9 cellular contexts compared by ENCODE assay signal in the genomic region with DNA sequence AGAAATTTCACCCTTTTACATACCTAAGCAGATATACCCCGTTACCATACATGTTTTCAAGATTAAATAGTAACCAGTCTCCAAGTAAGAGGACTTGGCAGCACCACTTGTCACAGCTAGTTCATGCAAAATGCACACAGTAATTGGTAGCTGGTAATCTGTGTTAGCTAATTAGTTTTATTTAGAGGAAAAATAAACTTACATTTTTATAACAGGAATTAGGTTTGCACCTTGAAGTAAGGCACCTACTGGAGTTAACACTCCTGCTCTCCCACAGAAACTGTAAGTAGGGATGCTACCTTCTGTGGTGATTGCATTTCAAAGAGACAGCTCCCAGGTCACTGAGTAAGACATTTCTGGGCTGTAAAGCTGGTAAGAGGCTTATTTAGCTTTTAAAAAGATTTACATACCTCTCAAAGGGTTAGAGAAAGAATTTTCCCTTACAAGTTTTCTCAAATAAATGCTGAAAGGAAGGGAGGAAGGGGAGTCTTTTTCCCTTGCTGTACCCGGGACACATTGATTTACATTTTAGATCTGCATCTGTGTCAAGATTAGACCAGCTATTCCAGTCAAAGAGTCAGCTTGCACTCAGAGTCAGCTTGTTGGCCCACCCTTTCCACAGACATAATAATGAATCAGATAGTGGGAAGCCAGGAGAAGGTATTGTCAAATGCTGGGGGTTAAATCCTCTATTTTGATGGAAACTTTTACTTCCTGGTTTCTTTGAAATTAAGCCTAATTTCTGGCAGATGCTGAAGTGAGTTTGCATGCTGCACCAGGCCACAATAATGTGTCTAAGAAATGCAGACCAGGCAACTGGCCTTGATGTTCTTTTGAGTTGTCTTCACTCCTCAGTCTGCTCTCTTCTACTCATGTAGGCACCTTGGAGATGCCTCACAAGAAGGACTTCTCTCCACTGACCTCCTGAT.
DNase-seq lines count a peak whose midpoint lies in the region; ATAC-seq and TF ChIP-seq lines count a peak whose summit lies in the region.
"Had no signal": no experiment of that assay in that cellular context is flagged by ENCODE, and none has a peak within 500 bp of the region (broad histone marks: within the 10 kb centered on the region; RNA-seq: fewer than 3 reads in every experiment).

No MANE protein-coding gene starts in this region.

- H3K27me3 Mint-ChIP-seq in MCF 10A (ENCODE audit: insufficient read depth, unreplicated experiment) = no peaks in the 10 kb centered on the region
- H3K27me3 Mint-ChIP-seq in type B pancreatic cell = no peaks in the 10 kb centered on the region
- H3K27me3 Mint-ChIP-seq: effector memory CD8-positive, alpha-beta T cell had no signal

- H3K36me3 Mint-ChIP-seq in MCF 10A (ENCODE audit: insufficient read depth, unreplicated experiment) (peaks cover 11% of the 10 kb centered on the region), type B pancreatic cell (peaks cover 2% of the 10 kb centered on the region)

- H3K27ac Mint-ChIP-seq in MCF 10A (ENCODE audit: low read depth, unreplicated experiment) = peak overlapping the region; percentile 67
- H3K27ac Mint-ChIP-seq in type B pancreatic cell = peak overlapping the region; percentile 100

- CTCF ChIA-PET in MCF 10A (lab: Yijun Ruan, JAX) = interaction anchor here (0.5 to 4.7 kb wide), 4 partner anchors 9 to 96 kb away, joined by 3 to 26 read pairs (median 3); no protein-coding TSS in a partner anchor

- H3K9me3 Mint-ChIP-seq in MCF 10A (ENCODE audit: unreplicated experiment) (no peaks in the 10 kb centered on the region), type B pancreatic cell (no peaks in the 10 kb centered on the region)
- H3K9me3 Mint-ChIP-seq: effector memory CD8-positive, alpha-beta T cell had no signal

- H3K4me1 Mint-ChIP-seq in MCF 10A (ENCODE audit: insufficient read depth, unreplicated experiment) = peaks cover 25% of the 10 kb centered on the region
- peaks cover 64% of the 10 kb centered on the region for H3K4me1 Mint-ChIP-seq in type B pancreatic cell (ENCODE audit: unreplicated experiment)

- TF ChIP-seq POLR2A in breast epithelium (IDR thresholded peaks at IDR 0.05) = no peak

- H3K4me3 ChIP-seq in breast epithelium = no peak overlapping the region
- H3K4me3 ChIP-seq in WERI-Rb-1 (ENCODE audit: low read depth, low read length) = no peak overlapping the region
- H3K4me3 ChIP-seq in iPS-20b (ENCODE audit: low read length) = peak overlapping the region; percentile 45

- DNase-seq in MCF 10A (ENCODE audit: unreplicated experiment) = no peak
- DNase-seq in breast epithelium (ENCODE audit: low spot score in 2 of 2) = no peak
- peak; percentile 42 for DNase-seq in WERI-Rb-1
- DNase-seq in type B pancreatic cell (ENCODE audit: extremely low spot score, unreplicated experiment) = no peak
- DNase-seq in dedifferentiated amniotic fluid mesenchymal stem cell (ENCODE audit: extremely low spot score) = no peak
- no peak for DNase-seq in RKO (ENCODE audit: low spot score)
- DNase-seq: effector memory CD8-positive, alpha-beta T cell had no signal

- intact Hi-C loops in MCF 10A (cut with micrococcal nuclease) = no loop called here
- intact Hi-C loops in breast epithelium (cut with DNase I; ENCODE audit: low total_unique reads) = no loop called here

- POLR2A ChIA-PET in MCF 10A (lab: Yijun Ruan, JAX) = interaction anchor here (0.7 to 9.3 kb wide), 13 partner anchors 8 to 99 kb away, joined by 3 to 357 read pairs (median 50); partner anchors contain the start of gene CHD2

- H3K4me1 ChIP-seq in breast epithelium (peaks cover 0 to 7% of the 10 kb centered on the region in 2 donors), iPS-20b (ENCODE audit: insufficient read depth, low read length) (peaks cover 55% of the 10 kb centered on the region)

- TF ChIP-seq CTCF in MCF 10A (IDR thresholded peaks at IDR 0.05; ENCODE audit: unreplicated experiment) (no peak), breast epithelium (IDR thresholded peaks at IDR 0.05) (no peak), WERI-Rb-1 (IDR thresholded peaks at IDR 0.05; ENCODE audit: low read depth, low read length) (no peak), type B pancreatic cell (conservative IDR thresholded peaks at IDR 0.05) (no peak)

- peak overlapping the region; percentile 43; the same call in 1 of the 2 replicates for H3K9ac ChIP-seq in iPS-20b (ENCODE audit: low read depth, low read length)

- no TSS peak for BruUV-seq in MCF 10A (replicated peaks; lab: Mats Ljungman, UMichigan)

- no peaks in the 10 kb centered on the region for H3K9me3 ChIP-seq in breast epithelium
- H3K9me3 ChIP-seq in WERI-Rb-1 (ENCODE audit: severe bottlenecking) = no peaks in the 10 kb centered on the region
- H3K9me3 ChIP-seq in iPS-20b (ENCODE audit: insufficient read depth, low read depth, low read length) = no peaks in the 10 kb centered on the region

- H3K27me3 ChIP-seq in breast epithelium = no peaks in the 10 kb centered on the region
- H3K27me3 ChIP-seq in WERI-Rb-1 (ENCODE audit: insufficient read depth, low read depth, severe bottlenecking) = no peaks in the 10 kb centered on the region
- no peaks in the 10 kb centered on the region for H3K27me3 ChIP-seq in iPS-20b (ENCODE audit: insufficient read depth, low read length)

- peak overlapping the region in 1 of 2 donors; percentile 93 for H3K27ac ChIP-seq in breast epithelium
- H3K27ac ChIP-seq in WERI-Rb-1 = peak overlapping the region; percentile 50
- H3K27ac ChIP-seq in iPS-20b (ENCODE audit: low read length) = no peak overlapping the region

- no peak for ATAC-seq in HG03442 (IDR thresholded peaks at IDR 0.05; ENCODE audit: unreplicated experiment)
- ATAC-seq: effector memory CD8-positive, alpha-beta T cell had no signal

- H3K4me3 Mint-ChIP-seq in MCF 10A (ENCODE audit: unreplicated experiment) (no peak overlapping the region), type B pancreatic cell (peak overlapping the region; percentile 69)

- no peaks in the 10 kb centered on the region for H3K36me3 ChIP-seq in breast epithelium
- H3K36me3 ChIP-seq in WERI-Rb-1 = no peaks in the 10 kb centered on the region
- H3K36me3 ChIP-seq in iPS-20b (ENCODE audit: insufficient read depth, low read depth, low read length) = no peaks in the 10 kb centered on the region
